ENCODE assay signal across 23 cellular contexts in the genomic region with DNA sequence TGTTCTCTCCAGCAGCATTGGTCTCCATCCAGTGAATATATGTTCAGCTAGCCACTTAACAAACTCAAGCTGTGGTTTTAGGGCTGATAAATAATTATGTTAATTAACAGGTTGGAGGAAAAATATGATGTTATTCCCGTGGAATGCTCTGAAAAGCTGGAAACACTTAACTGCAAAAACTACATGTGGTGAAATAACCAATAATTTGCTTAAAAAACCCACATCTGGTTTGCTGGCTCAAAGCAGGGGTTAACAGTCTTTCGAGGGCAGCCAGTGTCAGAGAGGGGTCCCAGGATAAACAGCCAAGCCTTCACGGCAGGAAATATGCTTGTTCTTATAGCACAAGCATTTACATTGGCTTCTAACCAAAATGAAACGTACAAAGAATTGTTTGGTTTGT.
DNase-seq lines count a peak whose midpoint lies in the region; ATAC-seq and TF ChIP-seq lines count a peak whose summit lies in the region.
"Had no signal": no experiment of that assay in that cellular context is flagged by ENCODE, and none has a peak within 500 bp of the region (broad histone marks: within the 10 kb centered on the region; RNA-seq: fewer than 3 reads in every experiment).

No MANE protein-coding gene starts in this region.

- no peak overlapping the region for H3K9ac ChIP-seq in mammary epithelial cell (ENCODE audit: insufficient read depth, low read length)

- H3K27me3 ChIP-seq in mammary epithelial cell (ENCODE audit: insufficient read depth, low read length) (no peaks in the 10 kb centered on the region), breast epithelium (no peaks in the 10 kb centered on the region), brain microvascular endothelial cell (replicated peaks) (no peaks in the 10 kb centered on the region), gastroesophageal sphincter (no peaks in the 10 kb centered on the region)
- H3K27me3 ChIP-seq: cardiac muscle cell, tibial artery had no signal

- no TSS peak for BruUV-seq in mammary epithelial cell (replicated peaks; lab: Mats Ljungman, UMichigan)

- TF ChIP-seq CTCF in mammary epithelial cell (conservative IDR thresholded peaks at IDR 0.05 in 1 of 2, IDR thresholded peaks at IDR 0.05 in 1 of 2; ENCODE audit: extremely low read depth in 1 of 2, insufficient read depth in 1 of 2, low read depth in 1 of 2, low read length in 2 of 2) (no peak), breast epithelium (IDR thresholded peaks at IDR 0.05) (no peak), brain microvascular endothelial cell (IDR thresholded peaks at IDR 0.05; ENCODE audit: low read depth, low read length, missing control alignments) (no peak), foreskin fibroblast (IDR thresholded peaks at IDR 0.05; ENCODE audit: low read depth, low read length) (no peak), gastroesophageal sphincter (IDR thresholded peaks at IDR 0.05) (no peak)

- no peaks in the 10 kb centered on the region for H4K20me1 ChIP-seq in mammary epithelial cell (ENCODE audit: insufficient read depth, low read length)

- dilution Hi-C loops in mammary epithelial cell (cut with HindIII; ENCODE audit: low sequenced_read_pairs): no loop called here

- H3K4me1 ChIP-seq in mammary epithelial cell (ENCODE audit: insufficient read depth, low read length) (peaks cover 16% of the 10 kb centered on the region), breast epithelium (no peaks in the 10 kb centered on the region), gastroesophageal sphincter (no peaks in the 10 kb centered on the region)
- H3K4me1 ChIP-seq: lower lobe of right lung had no signal

- no peaks in the 10 kb centered on the region for H3K79me2 ChIP-seq in mammary epithelial cell (ENCODE audit: insufficient read depth, low read length)

- H3K4me3 ChIP-seq in mammary epithelial cell (replicated peaks in 1 of 3; ENCODE audit: insufficient read depth in 1 of 3, low read depth in 2 of 3, low read length in 3 of 3) (no peak overlapping the region), breast epithelium (no peak overlapping the region), brain microvascular endothelial cell (ENCODE audit: low read depth, low read length) (no peak overlapping the region), foreskin fibroblast (ENCODE audit: low read depth in 1 of 2, low read length in 2 of 2) (no peak overlapping the region), gastroesophageal sphincter (no peak overlapping the region)
- H3K4me3 ChIP-seq: cardiac muscle cell, GM12878, lower lobe of right lung, tibial artery had no signal

- intact Hi-C loops in mammary epithelial cell (cut with micrococcal nuclease): no loop called here
- intact Hi-C loops in breast epithelium (cut with DNase I; ENCODE audit: low total_unique reads): no loop called here

- H3K27ac ChIP-seq in mammary epithelial cell (ENCODE audit: insufficient read depth, low read depth, low read length) (no peak overlapping the region), breast epithelium (peak overlapping the region in 1 of 2 donors; percentile 21), brain microvascular endothelial cell (no peak overlapping the region), gastroesophageal sphincter (no peak overlapping the region)
- H3K27ac ChIP-seq: 22Rv1, cardiac muscle cell, lower lobe of right lung, tibial artery had no signal

- DNase-seq in mammary epithelial cell: no peak
- no peak for DNase-seq in breast epithelium (ENCODE audit: low spot score in 2 of 2)
- DNase-seq in brain microvascular endothelial cell: peak; percentile 29
- DNase-seq in foreskin fibroblast: peak; percentile 80 to 88
- DNase-seq in NAMALWA (ENCODE audit: low spot score): no peak
- no peak for DNase-seq in NCI-H1436 (lab: John Stamatoyannopoulos, UW)
- DNase-seq: activated CD4-positive, CD25-positive, alpha-beta regulatory T cell; activated T-cell treated with anti-CD3 and anti-CD28 coated beads, Interleukin-2, amount 50 U/mL, for 4 hours; H9; lower lobe of right lung; NCI-H1694; NCI-H2227 treated with DMSO at 0.1 percent for 48 hours; occipital lobe; PC-3; stimulated activated naive CD4-positive, alpha-beta T cell; T1000; tibial artery had no signal

- no peaks in the 10 kb centered on the region for H3K9me3 ChIP-seq in mammary epithelial cell (replicated peaks; ENCODE audit: insufficient read depth, low read length)
- no peaks in the 10 kb centered on the region for H3K9me3 ChIP-seq in breast epithelium
- no peaks in the 10 kb centered on the region for H3K9me3 ChIP-seq in gastroesophageal sphincter
- H3K9me3 ChIP-seq: lower lobe of right lung, tibial artery had no signal

- no peak for TF ChIP-seq POLR2A in breast epithelium (IDR thresholded peaks at IDR 0.05)
- TF ChIP-seq POLR2A in gastroesophageal sphincter (IDR thresholded peaks at IDR 0.05): no peak

- CTCF ChIA-PET in mammary epithelial cell (lab: Charles Lee; ENCODE audit: low non-redundant PET): no interaction called here

- no peak overlapping the region for H3K4me2 ChIP-seq in mammary epithelial cell (ENCODE audit: insufficient read depth, low read depth, low read length)

- WGBS in mammary epithelial cell (ENCODE audit: low coverage, missing lambda C conversion rate): 25% methylated on average over 4 of the region's 4 CpGs
- 12 to 20% methylated on average over 3 to 4 of the region's 4 CpGs for WGBS in gastroesophageal sphincter (ENCODE audit: low coverage in 1 of 2), 2 donors

- no peak for TF ChIP-seq EP300 in gastroesophageal sphincter (IDR thresholded peaks at IDR 0.05)

- in situ Hi-C loops in mammary epithelial cell (cut with MboI; ENCODE audit: low sequenced_read_pairs in 2 of 2) (no loop called here), brain microvascular endothelial cell (cut with HindIII; ENCODE audit: low pct_ligation_motif_present, low sequenced_read_pairs) (no loop called here)

- H3K36me3 ChIP-seq in mammary epithelial cell (ENCODE audit: insufficient read depth, low read length): no peaks in the 10 kb centered on the region
- H3K36me3 ChIP-seq in breast epithelium: no peaks in the 10 kb centered on the region
- no peaks in the 10 kb centered on the region for H3K36me3 ChIP-seq in brain microvascular endothelial cell (replicated peaks)
- H3K36me3 ChIP-seq in gastroesophageal sphincter: no peaks in the 10 kb centered on the region
- H3K36me3 ChIP-seq: cardiac muscle cell, lower lobe of right lung, tibial artery had no signal

- peak overlapping the region; percentile 49 for H2AFZ ChIP-seq in mammary epithelial cell (ENCODE audit: low read depth, low read length)

- ATAC-seq in HG02763 (IDR thresholded peaks at IDR 0.05; ENCODE audit: unreplicated experiment) (no peak), gastroesophageal sphincter (no peak)
- ATAC-seq: activated T-cell treated with anti-CD3 and anti-CD28 coated beads, Interleukin-2, amount 50 U/mL, for 4 hours; esophagus mucosa; GM12878; lower lobe of right lung; PC-3 had no signal

Comparison
In these comparisons a context has a peak if more than half of its experiments do, and no peak if none do; other contexts are left out.
1. DNase-seq: peak in brain microvascular endothelial cell (single experiment) and foreskin fibroblast (2 of 2); none in mammary epithelial cell (single experiment), breast epithelium (0 of 2), NAMALWA (single experiment) and NCI-H1436 (single experiment).